1 cellular context compared by ENCODE assay signal in the genomic region with DNA sequence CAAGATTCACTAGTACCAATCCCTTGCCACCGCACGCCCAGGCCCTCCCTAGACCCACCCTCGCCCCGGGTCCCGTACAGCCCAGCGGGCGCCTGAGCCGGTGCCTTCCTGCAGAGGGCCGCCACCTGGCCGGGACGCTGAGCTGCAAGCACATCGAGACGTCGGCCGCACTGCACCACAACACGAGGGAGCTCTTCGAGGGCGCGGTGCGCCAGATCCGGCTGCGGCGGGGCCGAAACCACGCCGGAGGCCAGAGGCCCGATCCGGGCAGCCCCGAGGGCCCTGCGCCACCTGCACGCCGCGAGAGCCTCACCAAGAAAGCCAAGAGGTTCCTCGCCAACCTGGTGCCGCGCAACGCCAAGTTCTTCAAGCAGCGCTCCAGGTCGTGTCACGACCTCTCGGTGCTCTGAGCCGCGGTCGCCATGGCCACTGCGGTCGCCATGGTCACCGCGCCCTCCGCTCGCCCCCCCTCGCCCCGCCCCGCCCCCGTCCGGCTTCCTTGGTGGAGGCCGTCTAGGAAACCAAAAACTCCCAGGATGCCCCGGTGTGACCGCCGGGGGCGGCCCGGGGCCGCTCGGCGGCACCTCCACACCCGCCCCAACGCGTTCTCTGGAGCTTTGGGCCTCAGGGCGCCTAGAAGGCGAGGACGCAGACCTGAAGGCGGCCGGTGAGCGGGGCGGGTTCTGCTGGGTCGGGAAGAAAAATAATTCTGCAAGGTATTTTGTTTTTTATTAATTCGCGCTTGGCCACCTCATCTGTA.
TF ChIP-seq lines count a peak whose summit lies in the region.

No MANE protein-coding gene starts in this region.

TF ChIP-seq in K562, 482 proteins besides CTCF, POLR2A, EP300 and RAD21 (continues in another document):
- TF ChIP-seq LCOR (CRISPR knock-in tag; IDR thresholded peaks at IDR 0.05) (peak; percentile 62; the same call in 1 of the 2 replicates), CSDE1 (IDR thresholded peaks at IDR 0.05) (peak in 1 of 2 experiments; percentile 93; a peak in 2 of 4 replicates), RBFOX2 (IDR thresholded peaks at IDR 0.05; ENCODE audit: low read depth, low read length) (peak; percentile 80), ETV6 (IDR thresholded peaks at IDR 0.05; ENCODE audit: borderline replicate concordance in 1 of 2, low read depth in 2 of 2, low read length in 1 of 2) (0 out of 4 replicates have a peak, but pooled peaks of 1 of the 2 experiments have one; percentile 21), ETV6 (CRISPR knock-in tag; IDR thresholded peaks at IDR 0.05; ENCODE audit: borderline replicate concordance) (no peak), CCNT2 (IDR thresholded peaks at IDR 0.05; ENCODE audit: borderline replicate concordance, extremely low read depth, insufficient read length, low read depth, low read length) (peak; percentile 64), ZNF263 (CRISPR knock-in tag; IDR thresholded peaks at IDR 0.05; ENCODE audit: borderline replicate concordance) (peak; percentile 19; the same call in 1 of the 2 replicates), TBP (optimal IDR thresholded peaks at IDR 0.05; ENCODE audit: low read depth, low read length) (peak; percentile 15), ZC3H8 (IDR thresholded peaks at IDR 0.05) (no peak), FOS (IDR thresholded peaks at IDR 0.05; ENCODE audit: extremely low read depth, insufficient read length) (no peak), SAP30 (IDR thresholded peaks at IDR 0.05; ENCODE audit: borderline replicate concordance, insufficient read depth, low read depth, low read length, poor library complexity, severe bottlenecking) (peak; percentile 32), MAZ (CRISPR knock-in tag; conservative IDR thresholded peaks at IDR 0.05 in 1 of 2, IDR thresholded peaks at IDR 0.05 in 1 of 2) (peak in 1 of 2 experiments; percentile 68; a peak in 3 of 4 replicates), ESRRB (CRISPR knock-in tag; IDR thresholded peaks at IDR 0.05; ENCODE audit: borderline replicate concordance) (no peak), TCF7L2 (IDR thresholded peaks at IDR 0.05; ENCODE audit: low read depth, low read length) (no peak), CTBP1 (IDR thresholded peaks at IDR 0.05; ENCODE audit: borderline replicate concordance) (peak; percentile 52; the same call in 1 of the 2 replicates), NFRKB (IDR thresholded peaks at IDR 0.05; ENCODE audit: low read depth) (0 out of 2 replicates have a peak, but pooled peaks have one; percentile 52), RBM34 (IDR thresholded peaks at IDR 0.05; ENCODE audit: borderline replicate concordance, insufficient read depth, low read length) (no peak), STAG1 (CRISPR knock-in tag; IDR thresholded peaks at IDR 0.05; ENCODE audit: borderline replicate concordance) (peak; percentile 25; the same call in 1 of the 2 replicates), ZKSCAN3 (CRISPR knock-in tag; IDR thresholded peaks at IDR 0.05) (no peak), KDM4B (IDR thresholded peaks at IDR 0.05; ENCODE audit: borderline replicate concordance in 2 of 2, low read depth in 1 of 2) (peak in 1 of 2 experiments; percentile 19; a peak in 1 of 4 replicates), TCF3 (CRISPR knock-in tag; IDR thresholded peaks at IDR 0.05) (0 out of 2 replicates have a peak, but pooled peaks have one; percentile 18), GABPA (tag; conservative IDR thresholded peaks at IDR 0.05; ENCODE audit: low read depth) (peak; percentile 35), MAX (CRISPR knock-in tag; IDR thresholded peaks at IDR 0.05) (peak; percentile 98), ZNF184 (CRISPR knock-in tag; IDR thresholded peaks at IDR 0.05) (no peak), ZNF639 (CRISPR knock-in tag; conservative IDR thresholded peaks at IDR 0.05 in 1 of 2, IDR thresholded peaks at IDR 0.05 in 1 of 2) (peak in 1 of 2 experiments; percentile 55; a peak in 1 of 4 replicates), CREM (IDR thresholded peaks at IDR 0.05; ENCODE audit: low read depth) (peak; percentile 23), ZNF431 (CRISPR knock-in tag; IDR thresholded peaks at IDR 0.05) (peak; percentile 78), TEAD1 (CRISPR knock-in tag; IDR thresholded peaks at IDR 0.05) (peak in 1 of 2 experiments; percentile 41; a peak in 1 of 4 replicates), ATF1 (CRISPR knock-in tag; IDR thresholded peaks at IDR 0.05) (no peak), ATF1 (tag; IDR thresholded peaks at IDR 0.05) (peak; percentile 22; the same call in 1 of the 2 replicates), PTRF (tag; IDR thresholded peaks at IDR 0.05) (no peak), ZKSCAN8 (CRISPR knock-in tag; IDR thresholded peaks at IDR 0.05) (no peak), L3MBTL2 (IDR thresholded peaks at IDR 0.05) (peak; percentile 99), SIN3A (IDR thresholded peaks at IDR 0.05; ENCODE audit: borderline replicate concordance in 2 of 2, control insufficient read depth in 1 of 2, low read depth in 2 of 2, low read length in 2 of 2) (peak; percentile 22 to 41; a peak in 1 of 4 replicates), NCOA6 (IDR thresholded peaks at IDR 0.05) (peak; percentile 81), HDAC1 (IDR thresholded peaks at IDR 0.05) (0 out of 4 replicates have a peak, but pooled peaks of 1 of the 2 experiments have one; percentile 23), RNF2 (IDR thresholded peaks at IDR 0.05) (peak; percentile 72), UBTF (IDR thresholded peaks at IDR 0.05; ENCODE audit: borderline replicate concordance in 1 of 2, low read depth in 2 of 2, low read length in 2 of 2) (0 out of 4 replicates have a peak, but pooled peaks of 1 of the 2 experiments have one; percentile 35), MAFK (IDR thresholded peaks at IDR 0.05; ENCODE audit: low read length) (no peak), ZNF551 (CRISPR knock-in tag; IDR thresholded peaks at IDR 0.05) (no peak)
- TF ChIP-seq, protein P1, sequence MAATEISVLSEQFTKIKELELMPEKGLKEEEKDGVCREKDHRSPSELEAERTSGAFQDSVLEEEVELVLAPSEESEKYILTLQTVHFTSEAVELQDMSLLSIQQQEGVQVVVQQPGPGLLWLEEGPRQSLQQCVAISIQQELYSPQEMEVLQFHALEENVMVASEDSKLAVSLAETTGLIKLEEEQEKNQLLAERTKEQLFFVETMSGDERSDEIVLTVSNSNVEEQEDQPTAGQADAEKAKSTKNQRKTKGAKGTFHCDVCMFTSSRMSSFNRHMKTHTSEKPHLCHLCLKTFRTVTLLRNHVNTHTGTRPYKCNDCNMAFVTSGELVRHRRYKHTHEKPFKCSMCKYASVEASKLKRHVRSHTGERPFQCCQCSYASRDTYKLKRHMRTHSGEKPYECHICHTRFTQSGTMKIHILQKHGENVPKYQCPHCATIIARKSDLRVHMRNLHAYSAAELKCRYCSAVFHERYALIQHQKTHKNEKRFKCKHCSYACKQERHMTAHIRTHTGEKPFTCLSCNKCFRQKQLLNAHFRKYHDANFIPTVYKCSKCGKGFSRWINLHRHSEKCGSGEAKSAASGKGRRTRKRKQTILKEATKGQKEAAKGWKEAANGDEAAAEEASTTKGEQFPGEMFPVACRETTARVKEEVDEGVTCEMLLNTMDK (IDR thresholded peaks at IDR 0.05; ENCODE audit: borderline replicate concordance, insufficient read depth, low read depth, low read length, poor library complexity, severe bottlenecking), result peak; percentile 42
- TF ChIP-seq, protein P2, sequence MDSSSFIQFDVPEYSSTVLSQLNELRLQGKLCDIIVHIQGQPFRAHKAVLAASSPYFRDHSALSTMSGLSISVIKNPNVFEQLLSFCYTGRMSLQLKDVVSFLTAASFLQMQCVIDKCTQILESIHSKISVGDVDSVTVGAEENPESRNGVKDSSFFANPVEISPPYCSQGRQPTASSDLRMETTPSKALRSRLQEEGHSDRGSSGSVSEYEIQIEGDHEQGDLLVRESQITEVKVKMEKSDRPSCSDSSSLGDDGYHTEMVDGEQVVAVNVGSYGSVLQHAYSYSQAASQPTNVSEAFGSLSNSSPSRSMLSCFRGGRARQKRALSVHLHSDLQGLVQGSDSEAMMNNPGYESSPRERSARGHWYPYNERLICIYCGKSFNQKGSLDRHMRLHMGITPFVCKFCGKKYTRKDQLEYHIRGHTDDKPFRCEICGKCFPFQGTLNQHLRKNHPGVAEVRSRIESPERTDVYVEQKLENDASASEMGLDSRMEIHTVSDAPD (CRISPR knock-in tag; IDR thresholded peaks at IDR 0.05), result peak; percentile 69; the same call in 1 of the 2 replicates
- TF ChIP-seq, protein P3, sequence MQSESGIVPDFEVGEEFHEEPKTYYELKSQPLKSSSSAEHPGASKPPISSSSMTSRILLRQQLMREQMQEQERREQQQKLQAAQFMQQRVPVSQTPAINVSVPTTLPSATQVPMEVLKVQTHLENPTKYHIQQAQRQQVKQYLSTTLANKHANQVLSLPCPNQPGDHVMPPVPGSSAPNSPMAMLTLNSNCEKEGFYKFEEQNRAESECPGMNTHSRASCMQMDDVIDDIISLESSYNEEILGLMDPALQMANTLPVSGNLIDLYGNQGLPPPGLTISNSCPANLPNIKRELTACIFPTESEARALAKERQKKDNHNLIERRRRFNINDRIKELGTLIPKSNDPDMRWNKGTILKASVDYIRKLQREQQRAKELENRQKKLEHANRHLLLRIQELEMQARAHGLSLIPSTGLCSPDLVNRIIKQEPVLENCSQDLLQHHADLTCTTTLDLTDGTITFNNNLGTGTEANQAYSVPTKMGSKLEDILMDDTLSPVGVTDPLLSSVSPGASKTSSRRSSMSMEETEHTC (IDR thresholded peaks at IDR 0.05), result no peak
- TF ChIP-seq, protein P4, sequence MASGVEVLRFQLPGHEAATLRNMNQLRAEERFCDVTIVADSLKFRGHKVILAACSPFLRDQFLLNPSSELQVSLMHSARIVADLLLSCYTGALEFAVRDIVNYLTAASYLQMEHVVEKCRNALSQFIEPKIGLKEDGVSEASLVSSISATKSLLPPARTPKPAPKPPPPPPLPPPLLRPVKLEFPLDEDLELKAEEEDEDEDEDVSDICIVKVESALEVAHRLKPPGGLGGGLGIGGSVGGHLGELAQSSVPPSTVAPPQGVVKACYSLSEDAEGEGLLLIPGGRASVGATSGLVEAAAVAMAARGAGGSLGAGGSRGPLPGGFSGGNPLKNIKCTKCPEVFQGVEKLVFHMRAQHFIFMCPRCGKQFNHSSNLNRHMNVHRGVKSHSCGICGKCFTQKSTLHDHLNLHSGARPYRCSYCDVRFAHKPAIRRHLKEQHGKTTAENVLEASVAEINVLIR (CRISPR knock-in tag; IDR thresholded peaks at IDR 0.05), result no peak
- TF ChIP-seq, protein P5, sequence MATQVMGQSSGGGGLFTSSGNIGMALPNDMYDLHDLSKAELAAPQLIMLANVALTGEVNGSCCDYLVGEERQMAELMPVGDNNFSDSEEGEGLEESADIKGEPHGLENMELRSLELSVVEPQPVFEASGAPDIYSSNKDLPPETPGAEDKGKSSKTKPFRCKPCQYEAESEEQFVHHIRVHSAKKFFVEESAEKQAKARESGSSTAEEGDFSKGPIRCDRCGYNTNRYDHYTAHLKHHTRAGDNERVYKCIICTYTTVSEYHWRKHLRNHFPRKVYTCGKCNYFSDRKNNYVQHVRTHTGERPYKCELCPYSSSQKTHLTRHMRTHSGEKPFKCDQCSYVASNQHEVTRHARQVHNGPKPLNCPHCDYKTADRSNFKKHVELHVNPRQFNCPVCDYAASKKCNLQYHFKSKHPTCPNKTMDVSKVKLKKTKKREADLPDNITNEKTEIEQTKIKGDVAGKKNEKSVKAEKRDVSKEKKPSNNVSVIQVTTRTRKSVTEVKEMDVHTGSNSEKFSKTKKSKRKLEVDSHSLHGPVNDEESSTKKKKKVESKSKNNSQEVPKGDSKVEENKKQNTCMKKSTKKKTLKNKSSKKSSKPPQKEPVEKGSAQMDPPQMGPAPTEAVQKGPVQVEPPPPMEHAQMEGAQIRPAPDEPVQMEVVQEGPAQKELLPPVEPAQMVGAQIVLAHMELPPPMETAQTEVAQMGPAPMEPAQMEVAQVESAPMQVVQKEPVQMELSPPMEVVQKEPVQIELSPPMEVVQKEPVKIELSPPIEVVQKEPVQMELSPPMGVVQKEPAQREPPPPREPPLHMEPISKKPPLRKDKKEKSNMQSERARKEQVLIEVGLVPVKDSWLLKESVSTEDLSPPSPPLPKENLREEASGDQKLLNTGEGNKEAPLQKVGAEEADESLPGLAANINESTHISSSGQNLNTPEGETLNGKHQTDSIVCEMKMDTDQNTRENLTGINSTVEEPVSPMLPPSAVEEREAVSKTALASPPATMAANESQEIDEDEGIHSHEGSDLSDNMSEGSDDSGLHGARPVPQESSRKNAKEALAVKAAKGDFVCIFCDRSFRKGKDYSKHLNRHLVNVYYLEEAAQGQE (CRISPR knock-in tag; IDR thresholded peaks at IDR 0.05; ENCODE audit: low read depth), result 0 out of 2 replicates have a peak, but pooled peaks have one; percentile 31
- TF ChIP-seq, protein P6, sequence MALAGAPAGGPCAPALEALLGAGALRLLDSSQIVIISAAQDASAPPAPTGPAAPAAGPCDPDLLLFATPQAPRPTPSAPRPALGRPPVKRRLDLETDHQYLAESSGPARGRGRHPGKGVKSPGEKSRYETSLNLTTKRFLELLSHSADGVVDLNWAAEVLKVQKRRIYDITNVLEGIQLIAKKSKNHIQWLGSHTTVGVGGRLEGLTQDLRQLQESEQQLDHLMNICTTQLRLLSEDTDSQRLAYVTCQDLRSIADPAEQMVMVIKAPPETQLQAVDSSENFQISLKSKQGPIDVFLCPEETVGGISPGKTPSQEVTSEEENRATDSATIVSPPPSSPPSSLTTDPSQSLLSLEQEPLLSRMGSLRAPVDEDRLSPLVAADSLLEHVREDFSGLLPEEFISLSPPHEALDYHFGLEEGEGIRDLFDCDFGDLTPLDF (CRISPR knock-in tag; IDR thresholded peaks at IDR 0.05), result peak; percentile 76; the same call in 1 of the 2 replicates
